In the genomic region with DNA sequence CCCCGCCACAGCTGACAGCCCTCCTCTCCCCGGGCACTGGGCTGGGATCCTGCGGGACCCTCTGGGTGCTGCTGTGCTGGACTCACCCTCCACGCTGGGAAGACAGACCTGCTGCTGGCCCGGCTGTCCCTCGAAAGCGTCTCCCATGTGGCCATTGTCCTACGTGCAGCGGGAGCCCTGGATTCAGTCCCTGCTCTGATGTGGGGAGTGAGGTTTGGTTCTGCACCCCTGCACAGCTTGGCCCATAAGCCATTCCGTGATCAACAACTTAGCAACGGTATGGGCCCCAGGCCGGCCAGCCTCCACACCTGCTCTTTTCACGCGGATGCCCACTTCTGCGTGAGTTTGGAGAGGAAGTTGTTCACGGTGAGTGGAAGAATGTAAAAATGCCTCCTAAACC, we compare ENCODE assay signal across 26 cellular contexts.
"Had no signal": no experiment of that assay in that cellular context is flagged by ENCODE, and none has a peak within 500 bp of the region (broad histone marks: within the 10 kb centered on the region; RNA-seq: fewer than 3 reads in every experiment).

No MANE protein-coding gene starts in this region.

- H3K27ac Mint-ChIP-seq: activated naive CD4-positive, alpha-beta T cell treated with anti-CD3 and anti-CD28 coated beads, Interleukin-2, amount 50 U/mL, for 24 hours; immature natural killer cell; natural killer cell treated with Interleukin-12 subunit alpha and Interleukin-12 subunit beta and Interleukin-15 and Interleukin-18, amount 100 ng/mL, for 72 hours; stimulated activated naive B cell treated with anti-CD40 and anti-IgM and Interleukin-4, amounts not matched to agents 10 μg/mL and 1 μg/mL and 100 μg/mL, for 72 hours; T-helper 1 cell treated with Interleukin-12 subunit alpha and Interleukin-12 subunit beta and Interleukin-4 antibody, amounts not matched to agents 30 μg/mL and 1 μg/mL, for 36 hours had no signal

- H3K27ac ChIP-seq: colonic mucosa, dorsolateral prefrontal cortex, gastroesophageal sphincter, left lung, right lobe of liver, skin epidermis, suprapubic skin, tibial nerve, VCaP had no signal

- DNase-seq: activated CD4-positive, alpha-beta T cell treated with anti-CD3 and anti-CD28 coated beads for 4 hours; activated CD4-positive, alpha-beta T cell treated with anti-CD3 and anti-CD28 coated beads, Interleukin-2, amount 50 U/mL, for 48 hours; activated CD8-positive, alpha-beta memory T cell treated with anti-CD3 and anti-CD28 coated beads for 24 hours; activated T-cell treated with anti-CD3 and anti-CD28 coated beads, Interleukin-2, amount 50 U/mL, for 1 hour; colonic mucosa; effector memory CD4-positive, alpha-beta T cell; hypothalamus; immature natural killer cell; mesendoderm; stimulated activated CD4-positive, alpha-beta T cell treated with anti-CD3 and anti-CD28 coated beads, Interleukin-1b, Interleukin-23, amount 100 ng/mL, for 48 hours; stimulated activated CD4-positive, alpha-beta T cell treated with anti-CD3 and anti-CD28 coated beads, Interleukin-4, amount 100 ng/mL, for 4 hours; stimulated activated naive B cell treated with anti-CD40 and anti-IgM and Interleukin-4, amounts not matched to agents 10 μg/mL and 1 μg/mL and 100 μg/mL, for 72 hours; T-helper 9 cell had no signal

- H3K9me3 Mint-ChIP-seq: activated naive CD4-positive, alpha-beta T cell treated with anti-CD3 and anti-CD28 coated beads, Interleukin-2, amount 50 U/mL, for 24 hours; immature natural killer cell; natural killer cell treated with Interleukin-12 subunit alpha and Interleukin-12 subunit beta and Interleukin-15 and Interleukin-18, amount 100 ng/mL, for 72 hours; T-helper 1 cell treated with Interleukin-12 subunit alpha and Interleukin-12 subunit beta and Interleukin-4 antibody, amounts not matched to agents 30 μg/mL and 1 μg/mL, for 36 hours had no signal

- H3K36me3 ChIP-seq: colonic mucosa, gastroesophageal sphincter, left lung, right lobe of liver, suprapubic skin, tibial nerve had no signal

- H3K4me1 Mint-ChIP-seq: activated naive CD4-positive, alpha-beta T cell treated with anti-CD3 and anti-CD28 coated beads, Interleukin-2, amount 50 U/mL, for 24 hours; immature natural killer cell; stimulated activated naive B cell treated with anti-CD40 and anti-IgM and Interleukin-4, amounts not matched to agents 10 μg/mL and 1 μg/mL and 100 μg/mL, for 72 hours had no signal

- H3K9me3 ChIP-seq: colonic mucosa, gastroesophageal sphincter, left lung, mucosa of descending colon, right lobe of liver, suprapubic skin, tibial nerve had no signal

- H3K27me3 Mint-ChIP-seq: activated naive CD4-positive, alpha-beta T cell treated with anti-CD3 and anti-CD28 coated beads, Interleukin-2, amount 50 U/mL, for 24 hours had no signal

- H3K36me3 Mint-ChIP-seq: activated naive CD4-positive, alpha-beta T cell treated with anti-CD3 and anti-CD28 coated beads, Interleukin-2, amount 50 U/mL, for 24 hours; immature natural killer cell; natural killer cell treated with Interleukin-12 subunit alpha and Interleukin-12 subunit beta and Interleukin-15 and Interleukin-18, amount 100 ng/mL, for 72 hours; stimulated activated naive B cell treated with anti-CD40 and anti-IgM and Interleukin-4, amounts not matched to agents 10 μg/mL and 1 μg/mL and 100 μg/mL, for 72 hours had no signal

- H3K4me1 ChIP-seq: colonic mucosa, gastroesophageal sphincter, left lung, right lobe of liver, tibial nerve had no signal

- H3K4me3 Mint-ChIP-seq: activated naive CD4-positive, alpha-beta T cell treated with anti-CD3 and anti-CD28 coated beads, Interleukin-2, amount 50 U/mL, for 24 hours; immature natural killer cell; natural killer cell treated with Interleukin-12 subunit alpha and Interleukin-12 subunit beta and Interleukin-15 and Interleukin-18, amount 100 ng/mL, for 72 hours; stimulated activated naive B cell treated with anti-CD40 and anti-IgM and Interleukin-4, amounts not matched to agents 10 μg/mL and 1 μg/mL and 100 μg/mL, for 72 hours; T-helper 1 cell treated with Interleukin-12 subunit alpha and Interleukin-12 subunit beta and Interleukin-4 antibody, amounts not matched to agents 30 μg/mL and 1 μg/mL, for 36 hours had no signal

- H3K4me3 ChIP-seq: colonic mucosa, dorsolateral prefrontal cortex, gastroesophageal sphincter, left lung, lung, mucosa of descending colon, right lobe of liver, skin epidermis, suprapubic skin, tibial nerve had no signal

- ATAC-seq: gastroesophageal sphincter; left lung; mucosa of descending colon; natural killer cell treated with Interleukin-12 subunit alpha and Interleukin-12 subunit beta and Interleukin-15 and Interleukin-18, amount 100 ng/mL, for 72 hours; right lobe of liver; stimulated activated naive B cell treated with anti-CD40 and anti-IgM and Interleukin-4, amounts not matched to agents 10 μg/mL and 1 μg/mL and 100 μg/mL, for 72 hours had no signal

- H3K27me3 ChIP-seq: colonic mucosa, right lobe of liver had no signal
